ENCODE assay signal across 11 cellular contexts in the genomic region with DNA sequence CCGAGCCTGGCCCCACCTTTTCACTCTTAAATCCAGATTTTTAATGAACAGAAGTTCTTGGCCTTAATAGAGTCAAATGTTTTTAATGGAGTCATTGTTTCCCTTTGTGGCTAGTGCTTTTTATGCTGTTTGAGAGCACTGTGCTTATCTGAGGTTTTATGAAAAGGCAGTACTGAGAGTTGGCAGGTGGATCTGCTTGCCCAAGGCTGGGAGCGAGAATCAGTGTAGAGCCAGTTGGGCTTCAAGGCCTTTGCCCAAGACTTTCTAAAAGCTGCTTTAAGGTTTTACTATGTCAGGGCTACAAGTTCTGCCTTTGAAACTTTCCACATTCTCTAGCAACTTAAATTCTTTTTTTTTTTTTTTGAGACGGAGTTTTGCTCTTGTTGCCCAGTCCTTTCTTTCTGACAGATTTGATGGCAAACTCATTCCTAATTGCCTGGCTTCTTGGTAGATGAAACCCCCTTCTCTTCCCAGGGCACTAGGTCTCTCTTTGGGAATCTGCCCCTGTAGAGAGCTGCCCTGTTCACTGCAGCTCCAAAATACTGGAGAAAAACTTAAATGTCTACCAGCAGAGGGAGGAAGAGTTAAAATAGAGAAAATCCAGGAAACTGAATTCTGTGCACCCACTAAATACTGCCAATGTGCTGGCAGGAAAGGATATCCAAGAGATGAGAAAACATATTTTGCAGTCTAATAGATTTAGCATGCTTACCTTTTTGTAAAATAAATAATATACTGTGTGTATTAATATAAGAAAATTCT. TPM values are rescaled to one million over a fixed set of nuclear protein-coding genes. Genes with fewer than 3 reads are reported as not detected.
DNase-seq lines count a peak whose midpoint lies in the region; ATAC-seq and TF ChIP-seq lines count a peak whose summit lies in the region.
"Had no signal": no experiment of that assay in that cellular context is flagged by ENCODE, and none has a peak within 500 bp of the region (broad histone marks: within the 10 kb centered on the region; RNA-seq: fewer than 3 reads in every experiment).

No MANE protein-coding gene starts in this region.

- H3K4me3 Mint-ChIP-seq in MCF 10A (ENCODE audit: unreplicated experiment): no peak overlapping the region

- CTCF ChIA-PET in MCF 10A (lab: Yijun Ruan, JAX): interaction anchor here (0.6 to 0.8 kb wide), 4 partner anchors 17 to 155 kb away, joined by 3 to 4 read pairs (median 3); no protein-coding TSS in a partner anchor

- ATAC-seq in HG02840 (IDR thresholded peaks at IDR 0.05; ENCODE audit: low FRiP score, unreplicated experiment): no peak
- no peak for ATAC-seq in lower lobe of right lung

- no peaks in the 10 kb centered on the region for H3K4me1 ChIP-seq in breast epithelium
- no peaks in the 10 kb centered on the region for H3K4me1 ChIP-seq in lower lobe of right lung
- H3K4me1 ChIP-seq: uterus had no signal

- no TSS peak for BruUV-seq in MCF 10A (replicated peaks; lab: Mats Ljungman, UMichigan)

- DNase-seq in MCF 10A (ENCODE audit: unreplicated experiment) (peak; percentile 23), breast epithelium (ENCODE audit: low spot score in 2 of 2) (no peak), iPS-NIHi11 (ENCODE audit: low spot score) (peak; percentile 38), cerebellum (ENCODE audit: low spot score) (no peak), Ammon's horn (ENCODE audit: low spot score) (no peak), lower lobe of right lung (no peak)
- DNase-seq: hypothalamus, uterus had no signal

- no peak overlapping the region for H3K27ac ChIP-seq in breast epithelium
- no peak overlapping the region for H3K27ac ChIP-seq in VCaP
- no peak overlapping the region for H3K27ac ChIP-seq in lower lobe of right lung
- H3K27ac ChIP-seq: C4-2B, uterus had no signal

- H3K36me3 Mint-ChIP-seq in MCF 10A (ENCODE audit: insufficient read depth, unreplicated experiment): peaks cover 4% of the 10 kb centered on the region

- H3K36me3 ChIP-seq in breast epithelium (no peaks in the 10 kb centered on the region), lower lobe of right lung (no peaks in the 10 kb centered on the region)
- H3K36me3 ChIP-seq: uterus had no signal

- H3K9me3 ChIP-seq in breast epithelium: peaks cover 0 to 4% of the 10 kb centered on the region in 2 donors
- no peaks in the 10 kb centered on the region for H3K9me3 ChIP-seq in lower lobe of right lung
- H3K9me3 ChIP-seq: uterus had no signal

- H3K27me3 ChIP-seq in breast epithelium (no peaks in the 10 kb centered on the region), lower lobe of right lung (ENCODE audit: low read depth) (peaks cover 4% of the 10 kb centered on the region)
- H3K27me3 ChIP-seq: uterus had no signal

- H3K9me3 Mint-ChIP-seq in MCF 10A (ENCODE audit: unreplicated experiment): no peaks in the 10 kb centered on the region

- no peak overlapping the region for H3K4me3 ChIP-seq in breast epithelium
- H3K4me3 ChIP-seq in lower lobe of right lung: no peak overlapping the region
- H3K4me3 ChIP-seq: uterus had no signal

- H3K4me1 Mint-ChIP-seq in MCF 10A (ENCODE audit: insufficient read depth, unreplicated experiment): no peaks in the 10 kb centered on the region

- POLR2A ChIA-PET in MCF 10A (lab: Yijun Ruan, JAX): no interaction called here

- no peak for TF ChIP-seq POLR2A in breast epithelium (IDR thresholded peaks at IDR 0.05)

- no peak overlapping the region for H3K27ac Mint-ChIP-seq in MCF 10A (ENCODE audit: low read depth, unreplicated experiment)

- intact Hi-C loops in MCF 10A (cut with micrococcal nuclease) (loop anchor here (5.0 kb wide), 1 partner anchor 566 kb away; no protein-coding TSS in a partner anchor), breast epithelium (cut with DNase I; ENCODE audit: low total_unique reads) (no loop called here), lower lobe of right lung (cut with DNase I) (no loop called here)

- TF ChIP-seq CTCF in MCF 10A (IDR thresholded peaks at IDR 0.05; ENCODE audit: unreplicated experiment) (peak; percentile 31), breast epithelium (IDR thresholded peaks at IDR 0.05) (no peak), VCaP (conservative IDR thresholded peaks at IDR 0.05) (peak; percentile 43), lower lobe of right lung (IDR thresholded peaks at IDR 0.05) (no peak)

- no peaks in the 10 kb centered on the region for H3K27me3 Mint-ChIP-seq in MCF 10A (ENCODE audit: insufficient read depth, unreplicated experiment)

RNA-seq across cellular contexts. Expression of gene CDK20, which starts 36.9 kb away (rescaled TPM):
- total RNA-seq in MCF 10A (2022) (9.6 and 12.6 TPM in 2 replicates), breast epithelium (1 to 10 TPM; 3.7 to 9.2 (median 8.8) TPM), cerebellum (13.0 TPM), lower lobe of right lung (7.1 TPM)

Comparison
In these comparisons a context has a peak if more than half of its experiments do, and no peak if none do; other contexts are left out.
1. DNase-seq: peak in MCF 10A (single experiment) and iPS-NIHi11 (single experiment); none in breast epithelium (0 of 2), cerebellum (single experiment), Ammon's horn (single experiment) and lower lobe of right lung (single experiment).
2. CTCF ChIP-seq: peak in MCF 10A (single experiment) and VCaP (single experiment); none in breast epithelium (0 of 3) and lower lobe of right lung (single experiment).